ENCODE assay signal across 31 cellular contexts in genomic region chr19:11248852-11249251, GRCh38. TPM values are rescaled to one million over a fixed set of nuclear protein-coding genes. Genes with fewer than 3 reads are reported as not detected.
"Had no signal": no experiment of that assay in that cellular context is flagged by ENCODE, and none has a peak within 500 bp of the region (broad histone marks: within the 10 kb centered on the region; RNA-seq: fewer than 3 reads in every experiment).

No MANE protein-coding gene starts in this region.

- H3K4me3 ChIP-seq: ascending aorta, breast epithelium, cardiac muscle cell, coronary artery, dorsolateral prefrontal cortex, gastroesophageal sphincter had no signal

- ATAC-seq: activated naive CD4-positive, alpha-beta T cell treated with anti-CD3 and anti-CD28 coated beads, Interleukin-2, amount 50 U/mL, for 72 hours; activated T-cell treated with anti-CD3 and anti-CD28 coated beads, Interleukin-2, amount 50 U/mL, for 72 hours; esophagus mucosa; foreskin keratinocyte; gastroesophageal sphincter; WTC11 had no signal

- H3K4me1 ChIP-seq: breast epithelium, foreskin keratinocyte had no signal

- DNase-seq: activated CD4-positive, alpha-beta memory T cell treated with anti-CD3 and anti-CD28 coated beads, Interleukin-2, amount 10 ng/mL, durations not matched to agents 7 days and 5 days; activated CD4-positive, alpha-beta T cell treated with anti-CD3 and anti-CD28 coated beads for 1 hour; activated CD4-positive, alpha-beta T cell treated with anti-CD3 and anti-CD28 coated beads for 4 hours; activated CD4-positive, alpha-beta T cell treated with anti-CD3 and anti-CD28 coated beads, Interleukin-2, amount 10 ng/mL, durations not matched to agents 7 days and 5 days; activated CD4-positive, alpha-beta T cell treated with anti-CD3 and anti-CD28 coated beads, Interleukin-2, amount 50 U/mL, for 4 hours; activated CD8-positive, alpha-beta memory T cell treated with anti-CD3 and anti-CD28 coated beads, Interleukin-2, amount 50 U/mL, for 48 hours; activated gamma-delta T cell; activated naive CD4-positive, alpha-beta T cell; activated naive CD4-positive, alpha-beta T cell treated with anti-CD3 and anti-CD28 coated beads, Interleukin-2, amount 10 ng/mL, durations not matched to agents 7 days and 5 days; activated naive CD8-positive, alpha-beta T cell treated with anti-CD3 and anti-CD28 coated beads, Interleukin-2, amount 10 ng/mL, durations not matched to agents 7 days and 5 days; activated T-cell treated with anti-CD3 and anti-CD28 coated beads for 4 hours; activated T-cell treated with anti-CD3 and anti-CD28 coated beads, Interleukin-2, amount 50 U/mL, for 24 hours; activated T-cell treated with anti-CD3 and anti-CD28 coated beads, Interleukin-2, amount 50 U/mL, for 72 hours; dorsolateral prefrontal cortex; effector memory CD4-positive, alpha-beta T cell; endodermal cell; foreskin keratinocyte; T-helper 2 cell had no signal

- H3K36me3 ChIP-seq: breast epithelium, cardiac muscle cell had no signal

- H3K27me3 ChIP-seq: ascending aorta, breast epithelium, cardiac muscle cell, dorsolateral prefrontal cortex, foreskin keratinocyte, gastroesophageal sphincter had no signal

- H3K9me3 ChIP-seq: ascending aorta, breast epithelium, gastroesophageal sphincter had no signal

- H3K27ac ChIP-seq: ascending aorta, cardiac muscle cell, coronary artery, foreskin keratinocyte, VCaP had no signal

RNA-seq across cellular contexts. Expression of gene ANGPTL8, which starts 9.4 kb away (rescaled TPM):
- total RNA-seq: activated CD4-positive, alpha-beta memory T cell treated with anti-CD3 and anti-CD28 coated beads, Interleukin-2, amount 10 ng/mL, durations not matched to agents 7 days and 5 days; activated CD4-positive, alpha-beta T cell treated with anti-CD3 and anti-CD28 coated beads, Interleukin-2, amount 10 ng/mL, durations not matched to agents 7 days and 5 days; activated naive CD4-positive, alpha-beta T cell treated with anti-CD3 and anti-CD28 coated beads, Interleukin-2, amount 50 U/mL, for 72 hours; activated naive CD8-positive, alpha-beta T cell treated with anti-CD3 and anti-CD28 coated beads, Interleukin-2, amount 10 ng/mL, durations not matched to agents 7 days and 5 days; activated T-cell treated with anti-CD3 and anti-CD28 coated beads, Interleukin-2, amount 50 U/mL, for 72 hours; ascending aorta; cardiac muscle cell; cerebellum; endodermal cell; epithelial cell of proximal tubule; esophagus mucosa; foreskin keratinocyte; glomerular endothelial cell; T-helper 1 cell treated with Interleukin-12 subunit alpha and Interleukin-12 subunit beta and Interleukin-4 antibody, amounts not matched to agents 30 ng/mL and 1 ng/mL, for 36 hours; WTC11 had no signal
- polyA plus RNA-seq: foreskin keratinocyte had no signal

RNA-seq across cellular contexts. Expression of gene DOCK6, which starts 13.5 kb away (rescaled TPM):
- total RNA-seq: activated CD4-positive, alpha-beta T cell treated with anti-CD3 and anti-CD28 coated beads, Interleukin-2, amount 10 ng/mL, durations not matched to agents 7 days and 5 days had no signal

RNA-seq across cellular contexts. Expression of gene TSPAN16, which starts 47.1 kb away (rescaled TPM):
- total RNA-seq: activated CD4-positive, alpha-beta memory T cell treated with anti-CD3 and anti-CD28 coated beads, Interleukin-2, amount 10 ng/mL, durations not matched to agents 7 days and 5 days; activated CD4-positive, alpha-beta T cell treated with anti-CD3 and anti-CD28 coated beads, Interleukin-2, amount 10 ng/mL, durations not matched to agents 7 days and 5 days; activated naive CD4-positive, alpha-beta T cell treated with anti-CD3 and anti-CD28 coated beads, Interleukin-2, amount 50 U/mL, for 72 hours; activated naive CD8-positive, alpha-beta T cell treated with anti-CD3 and anti-CD28 coated beads, Interleukin-2, amount 10 ng/mL, durations not matched to agents 7 days and 5 days; activated T-cell treated with anti-CD3 and anti-CD28 coated beads, Interleukin-2, amount 50 U/mL, for 72 hours; ascending aorta; breast epithelium; cardiac muscle cell; cerebellum; endodermal cell; epithelial cell of proximal tubule; esophagus mucosa; foreskin keratinocyte; gastroesophageal sphincter; glomerular endothelial cell; T-helper 1 cell treated with Interleukin-12 subunit alpha and Interleukin-12 subunit beta and Interleukin-4 antibody, amounts not matched to agents 30 ng/mL and 1 ng/mL, for 36 hours; WTC11 had no signal
- polyA plus RNA-seq: cardiac muscle cell, foreskin keratinocyte had no signal
